ENCODE assay signal across 1 cellular context in genomic region chr1:21022279-21023040, GRCh38.
TF ChIP-seq lines count a peak whose summit lies in the region.

No MANE protein-coding gene starts in this region.

TF ChIP-seq in K562, 482 proteins besides CTCF, POLR2A, EP300 and RAD21 (continued from another document and continues in another):
- TF ChIP-seq CUX1 (CRISPR knock-in tag; IDR thresholded peaks at IDR 0.05) = peak; percentile 27; the same call in 1 of the 2 replicates
- no peak for TF ChIP-seq BMI1 (IDR thresholded peaks at IDR 0.05; ENCODE audit: low read length)
- TF ChIP-seq FOXP4 (CRISPR knock-in tag; IDR thresholded peaks at IDR 0.05; ENCODE audit: borderline replicate concordance) = no peak
- no peak for TF ChIP-seq FUS (optimal IDR thresholded peaks at IDR 0.05; ENCODE audit: low read depth, low read length)
- TF ChIP-seq TEAD2 (tag; IDR thresholded peaks at IDR 0.05) = no peak
- peak; percentile 98 for TF ChIP-seq SMARCA4 (IDR thresholded peaks at IDR 0.05)
- no peak for TF ChIP-seq CSDE1 (IDR thresholded peaks at IDR 0.05)
- TF ChIP-seq PHB (CRISPR knock-in tag; IDR thresholded peaks at IDR 0.05) = no peak
- TF ChIP-seq ZNF431 (CRISPR knock-in tag; IDR thresholded peaks at IDR 0.05) = no peak
- peak; percentile 47; the same call in 1 of the 2 replicates for TF ChIP-seq ZSCAN29 (IDR thresholded peaks at IDR 0.05)
- no peak for TF ChIP-seq SIN3B (IDR thresholded peaks at IDR 0.05; ENCODE audit: low read depth)
- TF ChIP-seq NFYB (IDR thresholded peaks at IDR 0.05; ENCODE audit: extremely low read depth, insufficient read length) = no peak
- TF ChIP-seq ZNF764 (CRISPR knock-in tag; IDR thresholded peaks at IDR 0.05; ENCODE audit: low read depth) = no peak
- TF ChIP-seq MAX (CRISPR knock-in tag; IDR thresholded peaks at IDR 0.05) = no peak
- TF ChIP-seq HOXB6 (CRISPR knock-in tag; IDR thresholded peaks at IDR 0.05; ENCODE audit: borderline replicate concordance) = no peak
- no peak for TF ChIP-seq ZNF512 (tag; IDR thresholded peaks at IDR 0.05)
- no peak for TF ChIP-seq SNRNP70 (optimal IDR thresholded peaks at IDR 0.05; ENCODE audit: low read depth, low read length)
- TF ChIP-seq ZBTB43 (CRISPR knock-in tag; IDR thresholded peaks at IDR 0.05) = no peak
- TF ChIP-seq ZBTB12 (CRISPR knock-in tag; IDR thresholded peaks at IDR 0.05) = peak; percentile 46; the same call in 1 of the 2 replicates
- TF ChIP-seq ZNF347 (CRISPR knock-in tag; IDR thresholded peaks at IDR 0.05; ENCODE audit: low read depth) = no peak
- TF ChIP-seq KDM1A (IDR thresholded peaks at IDR 0.05) = peak; percentile 8 to 14; a peak in 2 of 4 replicates
- no peak for TF ChIP-seq CHD7 (IDR thresholded peaks at IDR 0.05; ENCODE audit: low read depth, low read length)
- no peak for TF ChIP-seq MYBL2 (IDR thresholded peaks at IDR 0.05; ENCODE audit: low read depth)
- no peak for TF ChIP-seq MYBL2 (CRISPR knock-in tag; IDR thresholded peaks at IDR 0.05; ENCODE audit: borderline replicate concordance)
- TF ChIP-seq HNRNPK (IDR thresholded peaks at IDR 0.05; ENCODE audit: low read depth, low read length, poor library complexity, severe bottlenecking) = no peak
- no peak for TF ChIP-seq SAFB (IDR thresholded peaks at IDR 0.05; ENCODE audit: borderline replicate concordance, low read depth, low read length)
- no peak for TF ChIP-seq ZNF655 (CRISPR knock-in tag; IDR thresholded peaks at IDR 0.05)
- TF ChIP-seq MEF2D (tag; conservative IDR thresholded peaks at IDR 0.05; ENCODE audit: low read depth) = peak; percentile 99
- TF ChIP-seq MCM7 (IDR thresholded peaks at IDR 0.05) = peak in 1 of 2 experiments; percentile 92; a peak in 2 of 4 replicates
- TF ChIP-seq ZKSCAN1 (IDR thresholded peaks at IDR 0.05; ENCODE audit: low read depth, low read length) = no peak
- TF ChIP-seq PHF8 (IDR thresholded peaks at IDR 0.05; ENCODE audit: borderline replicate concordance, low read length) = no peak; the same call in 1 of the 2 replicates
